Comparison of ENCODE assay signal across 9 cellular contexts in genomic region chr1:247008406-247008799, GRCh38. TPM values are rescaled to one million over a fixed set of nuclear protein-coding genes. Genes with fewer than 3 reads are reported as not detected.
A peak's percentile ranks its signal among the peaks of the same experiment; 100 is the strongest.
DNase-seq lines count a peak whose midpoint lies in the region; ATAC-seq and TF ChIP-seq lines count a peak whose summit lies in the region.
"Had no signal": no experiment of that assay in that cellular context is flagged by ENCODE, and none has a peak within 500 bp of the region (broad histone marks: within the 10 kb centered on the region; RNA-seq: fewer than 3 reads in every experiment).

No MANE protein-coding gene starts in this region.

- H3K9me3 ChIP-seq in SJSA1 (replicated peaks) (peaks cover 11% of the 10 kb centered on the region; the same call in 1 of the 2 replicates), esophagus muscularis mucosa (peaks cover 0 to 15% (median 8%) of the 10 kb centered on the region in 4 donors), stomach (peaks cover 0 to 53% (median 19%) of the 10 kb centered on the region in 4 donors)

- no peak overlapping the region for H3K27ac Mint-ChIP-seq in T-helper 1 cell treated with Interleukin-12 subunit alpha and Interleukin-12 subunit beta and Interleukin-4 antibody, amounts not matched to agents 30 μg/mL and 1 μg/mL, for 36 hours

- WGBS in esophagus muscularis mucosa: 88% methylated on average over 13 of the region's 13 CpGs
- WGBS in stomach, 5 donors: 84 to 89% (median 86%) methylated on average over 13 of the region's 13 CpGs

- peaks cover 15% of the 10 kb centered on the region for H3K27me3 Mint-ChIP-seq in T-helper 1 cell treated with Interleukin-12 subunit alpha and Interleukin-12 subunit beta and Interleukin-4 antibody, amounts not matched to agents 30 μg/mL and 1 μg/mL, for 36 hours (ENCODE audit: low read depth)

- H3K27me3 ChIP-seq in SJSA1 (replicated peaks) (no peaks in the 10 kb centered on the region), esophagus muscularis mucosa (peaks cover 0 to 7% (median 0%) of the 10 kb centered on the region in 4 donors), stomach (peaks cover 0 to 7% (median 7%) of the 10 kb centered on the region in 3 donors)

- no peaks in the 10 kb centered on the region for H3K36me3 Mint-ChIP-seq in T-helper 1 cell treated with Interleukin-12 subunit alpha and Interleukin-12 subunit beta and Interleukin-4 antibody, amounts not matched to agents 30 μg/mL and 1 μg/mL, for 36 hours (ENCODE audit: low read depth)

- no peak for ATAC-seq in HG02571 (IDR thresholded peaks at IDR 0.05; ENCODE audit: unreplicated experiment)

- TF ChIP-seq POLR2A in esophagus muscularis mucosa (IDR thresholded peaks at IDR 0.05; ENCODE audit: low read depth) (no peak), stomach (IDR thresholded peaks at IDR 0.05) (no peak)

- DNase-seq in T-helper 1 cell (no peak), SJSA1 (ENCODE audit: low read depth in 1 of 2, low spot score in 2 of 2) (no peak), esophagus muscularis mucosa (ENCODE audit: extremely low spot score) (no peak), retinal pigment epithelial cell (ENCODE audit: low read depth) (no peak), NCI-H1092 (lab: John Stamatoyannopoulos, UW) (no peak), stomach (no peak)

- H3K9me3 Mint-ChIP-seq in T-helper 1 cell treated with Interleukin-12 subunit alpha and Interleukin-12 subunit beta and Interleukin-4 antibody, amounts not matched to agents 30 μg/mL and 1 μg/mL, for 36 hours: peaks cover 23% of the 10 kb centered on the region

- H3K27ac ChIP-seq in SJSA1 (no peak overlapping the region), esophagus muscularis mucosa (replicated peaks in 1 of 4) (no peak overlapping the region), stomach (no peak overlapping the region)

- H3K4me1 ChIP-seq in SJSA1 (replicated peaks) (peaks cover 5% of the 10 kb centered on the region; the same call in 1 of the 2 replicates), esophagus muscularis mucosa (peaks cover 0 to 16% (median 10%) of the 10 kb centered on the region in 4 donors), stomach (peaks cover 0 to 17% (median 9%) of the 10 kb centered on the region in 4 donors)

- TF ChIP-seq EP300 in esophagus muscularis mucosa (IDR thresholded peaks at IDR 0.05) (no peak), stomach (IDR thresholded peaks at IDR 0.05) (no peak)

- no peak for TF ChIP-seq CTCF in esophagus muscularis mucosa (IDR thresholded peaks at IDR 0.05)
- no peak for TF ChIP-seq CTCF in retinal pigment epithelial cell (conservative IDR thresholded peaks at IDR 0.05; ENCODE audit: low read depth, low read length)
- no peak for TF ChIP-seq CTCF in stomach (IDR thresholded peaks at IDR 0.05)

- H3K36me3 ChIP-seq in SJSA1 (no peaks in the 10 kb centered on the region), esophagus muscularis mucosa (no peaks in the 10 kb centered on the region), stomach (no peaks in the 10 kb centered on the region)

- peak overlapping the region; percentile 81 for H3K4me3 Mint-ChIP-seq in T-helper 1 cell treated with Interleukin-12 subunit alpha and Interleukin-12 subunit beta and Interleukin-4 antibody, amounts not matched to agents 30 μg/mL and 1 μg/mL, for 36 hours

- H3K4me1 Mint-ChIP-seq in T-helper 1 cell treated with Interleukin-12 subunit alpha and Interleukin-12 subunit beta and Interleukin-4 antibody, amounts not matched to agents 30 μg/mL and 1 μg/mL, for 36 hours (ENCODE audit: low read depth): no peaks in the 10 kb centered on the region

- intact Hi-C loops in esophagus muscularis mucosa (cut with DNase I) (no loop called here), stomach (cut with DNase I; ENCODE audit: low total_unique reads) (no loop called here)

- H3K4me3 ChIP-seq in SJSA1 (peak overlapping the region; percentile 73), esophagus muscularis mucosa (peak overlapping the region; percentile 59 to 71 (median 67)), retinal pigment epithelial cell (ENCODE audit: low read length) (peak overlapping the region; percentile 91), stomach (peak overlapping the region in 2 of 4 donors; percentile 56 to 80)

RNA-seq across cellular contexts. Expression of gene ZNF695, which starts 0.5 kb away (rescaled TPM):
- total RNA-seq in SJSA1 (2014; rRNA removed; shearing (Covaris generic)): 3.0 and 10.4 TPM in 2 replicates
- total RNA-seq in esophagus muscularis mucosa: not detected
- total RNA-seq in stomach: under 1 TPM in 1 of 5 donors, not detected in 4; 0.92 TPM
- polyA plus RNA-seq in stomach: under 1 TPM in 2 of 3 donors, not detected in 1; 0.44 to 0.63 TPM
- total RNA-seq: left lobe of liver had no signal
